8 cellular contexts compared by ENCODE assay signal in the genomic region with DNA sequence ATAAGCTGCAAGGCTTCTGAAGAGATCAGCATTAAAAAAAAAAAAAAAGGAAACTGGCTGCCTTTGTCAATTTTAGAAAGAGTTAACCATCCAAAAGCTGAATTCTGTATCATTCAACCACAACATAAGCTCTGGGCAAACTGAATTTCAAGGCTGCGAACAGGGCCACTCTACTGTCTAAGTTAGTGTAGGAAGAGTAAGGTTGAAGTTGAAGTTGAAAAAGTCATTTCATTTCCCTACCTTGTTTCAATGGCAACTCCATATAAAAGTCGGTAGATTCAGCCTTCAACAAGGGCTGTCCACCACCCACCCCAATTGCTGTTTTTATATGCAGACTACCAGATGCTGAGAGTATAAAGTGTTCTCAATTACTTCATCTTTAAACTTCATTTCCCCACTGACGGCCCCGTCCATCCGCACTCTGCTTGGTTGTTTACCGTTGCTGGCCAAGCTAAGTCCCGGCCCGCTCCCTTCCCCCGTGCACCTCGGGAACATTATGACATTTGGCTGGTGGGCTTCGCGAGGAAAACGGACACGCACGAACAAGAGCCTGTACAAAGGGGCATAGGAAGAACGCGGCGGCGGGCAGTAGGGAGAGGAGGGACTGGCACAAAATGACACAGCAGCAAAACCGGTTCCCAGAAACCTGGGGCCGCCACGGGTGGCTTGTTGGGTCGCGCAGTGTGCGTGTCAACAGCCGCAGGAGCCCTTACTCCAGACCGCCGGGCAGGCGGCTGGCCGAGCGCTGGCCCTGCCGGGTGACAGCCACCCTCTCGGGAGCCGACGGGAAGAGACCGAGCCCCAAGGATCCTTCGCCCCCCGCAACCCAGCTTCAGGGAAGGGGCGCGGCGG. TPM values are rescaled to one million over a fixed set of nuclear protein-coding genes. Genes with fewer than 3 reads are reported as not detected.
DNase-seq lines count a peak whose midpoint lies in the region; ATAC-seq and TF ChIP-seq lines count a peak whose summit lies in the region.

No MANE protein-coding gene starts in this region.

- TF ChIP-seq POLR2A in gastrocnemius medialis (IDR thresholded peaks at IDR 0.05): no peak

- H3K36me3 ChIP-seq in iPS-18a (ENCODE audit: control insufficient read depth, low read depth, low read length) (no peaks in the 10 kb centered on the region), gastrocnemius medialis (no peaks in the 10 kb centered on the region)

- H3K27me3 ChIP-seq in iPS-18a (ENCODE audit: control insufficient read depth, insufficient read depth, low read length): peaks cover 14% of the 10 kb centered on the region
- H3K27me3 ChIP-seq in gastrocnemius medialis: no peaks in the 10 kb centered on the region

- in situ Hi-C loops in ACHN (cut with HindIII; ENCODE audit: low pct_ligation_motif_present, low pct_unique_long_range_greater_than_20kb, low sequenced_read_pairs) (no loop called here), astrocyte of the spinal cord (cut with HindIII; ENCODE audit: low sequenced_read_pairs) (no loop called here), gastrocnemius medialis (cut with MboI; ENCODE audit: low sequenced_read_pairs in 4 of 4) (loop anchor here in 1 of 4 donors (10.0 to 25.0 kb wide), 3 partner anchors 127 to 575 kb away; a partner anchor contains a TSS)

- H3K9me3 ChIP-seq in iPS-18a (ENCODE audit: control insufficient read depth, low read depth, low read length) (no peaks in the 10 kb centered on the region), gastrocnemius medialis (no peaks in the 10 kb centered on the region)

- DNase-seq in ACHN (peak; percentile 25), RKO (ENCODE audit: low spot score) (peak; percentile 63), astrocyte of the spinal cord (ENCODE audit: low read depth, low spot score) (peak; percentile 24), gastrocnemius medialis (peak; percentile 9 to 33), T1000 (lab: John Stamatoyannopoulos, UW) (no peak)

- H3K4me3 ChIP-seq in astrocyte of the spinal cord (ENCODE audit: low read depth, low read length) (peak overlapping the region; percentile 58), iPS-18a (ENCODE audit: low read length) (peak overlapping the region; percentile 71), gastrocnemius medialis (peak overlapping the region; percentile 70 to 94 (median 79))

- H3K4me1 ChIP-seq in iPS-18a (ENCODE audit: control insufficient read depth, low read depth, low read length) (peaks cover 23% of the 10 kb centered on the region), gastrocnemius medialis (peaks cover 27 to 33% of the 10 kb centered on the region in 2 donors)

- peak; percentile 21 for ATAC-seq in GM18498 (IDR thresholded peaks at IDR 0.05; ENCODE audit: unreplicated experiment)
- peak; percentile 10 for ATAC-seq in HG02981 (IDR thresholded peaks at IDR 0.05; ENCODE audit: unreplicated experiment)
- peak; percentile 12 to 25 for ATAC-seq in gastrocnemius medialis

- no peak overlapping the region for H3K27ac ChIP-seq in iPS-18a (ENCODE audit: low read length)
- H3K27ac ChIP-seq in gastrocnemius medialis: peak overlapping the region; percentile 90 to 96 (median 94)

- intact Hi-C loops in gastrocnemius medialis (cut with DNase I; ENCODE audit: low total_unique reads): loop anchor here (1.0 to 5.0 kb wide), 3 partner anchors 100 to 639 kb away; a partner anchor contains a TSS

- TF ChIP-seq CTCF in astrocyte of the spinal cord (IDR thresholded peaks at IDR 0.05; ENCODE audit: low read depth, low read length) (no peak), gastrocnemius medialis (IDR thresholded peaks at IDR 0.05 in 4 of 5, conservative IDR thresholded peaks at IDR 0.05 in 1 of 5) (no peak)

- peak overlapping the region; percentile 56 for H3K9ac ChIP-seq in iPS-18a (ENCODE audit: low read length)

RNA-seq across cellular contexts. Expression of a gene that starts 1.4 kb away (rescaled TPM):
- 10 to 100 TPM; 12.0 to 25.0 (median 14.5) TPM for total RNA-seq in gastrocnemius medialis

RNA-seq across cellular contexts. Expression of a gene that starts 23.0 kb away (rescaled TPM):
- 100 to 1,000 TPM in 2 of 4 donors, 10 to 100 TPM in 2; 67.9 to 151 (median 91.9) TPM for total RNA-seq in gastrocnemius medialis
